2 cellular contexts compared by ENCODE assay signal in the genomic region with DNA sequence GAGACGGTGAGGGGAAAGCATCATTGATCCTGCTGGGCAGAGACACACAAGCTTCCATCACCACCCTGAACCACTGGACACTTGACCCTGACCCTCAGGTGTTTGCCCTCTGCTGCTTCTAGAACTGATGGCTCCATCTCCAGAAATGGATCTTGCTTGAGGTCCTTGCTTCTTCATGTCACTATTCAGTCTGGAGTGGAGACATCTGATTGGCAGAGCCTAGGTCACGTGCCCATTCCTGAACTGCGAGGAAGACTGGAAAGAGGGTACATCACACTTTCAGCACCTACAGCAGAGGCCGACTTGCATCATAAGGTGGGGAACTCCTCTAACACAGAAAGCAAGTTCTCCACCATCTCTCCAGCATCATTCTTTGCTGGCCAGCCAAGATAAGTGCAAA.
TF ChIP-seq lines count a peak whose summit lies in the region.

No MANE protein-coding gene starts in this region.

TF ChIP-seq in HepG2, 621 proteins besides CTCF, POLR2A, EP300 and RAD21 (continued from another document):
- peak; percentile 79 for TF ChIP-seq USF2 (IDR thresholded peaks at IDR 0.05; ENCODE audit: low read depth, low read length)
- peak; percentile 27; the same call in 1 of the 2 replicates for TF ChIP-seq USF2 (CRISPR knock-in tag; IDR thresholded peaks at IDR 0.05; ENCODE audit: borderline replicate concordance)
- TF ChIP-seq ZNF3 (CRISPR knock-in tag; IDR thresholded peaks at IDR 0.05), result no peak
- TF ChIP-seq KAT2B (IDR thresholded peaks at IDR 0.05; ENCODE audit: borderline replicate concordance, low read depth, low read length), result no peak
- peak; percentile 19; the same call in 1 of the 2 replicates for TF ChIP-seq NFYB (CRISPR knock-in tag; IDR thresholded peaks at IDR 0.05)
- peak; percentile 33; the same call in 1 of the 2 replicates for TF ChIP-seq RAD51 (IDR thresholded peaks at IDR 0.05; ENCODE audit: borderline replicate concordance)

TF ChIP-seq in K562, 482 proteins besides CTCF, POLR2A, EP300 and RAD21 (continued from another document):
- peak; percentile 56; the same call in 1 of the 2 replicates for TF ChIP-seq RAD51 (IDR thresholded peaks at IDR 0.05; ENCODE audit: borderline replicate concordance, low read depth)
- peak; percentile 84 for TF ChIP-seq USF1 (CRISPR knock-in tag; IDR thresholded peaks at IDR 0.05)
- no peak for TF ChIP-seq LEF1 (IDR thresholded peaks at IDR 0.05)
- TF ChIP-seq FOXJ3 (CRISPR knock-in tag; IDR thresholded peaks at IDR 0.05), result no peak
- TF ChIP-seq USF2 (CRISPR knock-in tag; IDR thresholded peaks at IDR 0.05), result peak; percentile 79
TF ChIP-seq in K562: peak in this region for 3.
